ENCODE assay signal across 9 cellular contexts in genomic region chr15:101641894-101642293, GRCh38. TPM values are rescaled to one million over a fixed set of nuclear protein-coding genes. Genes with fewer than 3 reads are reported as not detected.
DNase-seq lines count a peak whose midpoint lies in the region; ATAC-seq, FAIRE-seq and TF ChIP-seq lines count a peak whose summit lies in the region.
"Had no signal": no experiment of that assay in that cellular context is flagged by ENCODE, and none has a peak within 500 bp of the region (broad histone marks: within the 10 kb centered on the region; RNA-seq: fewer than 3 reads in every experiment).

No MANE protein-coding gene starts in this region.

- H3K27ac ChIP-seq in SK-N-MC (peak overlapping the region; percentile 89), transverse colon (peak overlapping the region; percentile 31 to 76 (median 60))
- H3K27ac ChIP-seq: suprapubic skin had no signal

- H3K27me3 Mint-ChIP-seq in activated T-cell treated with anti-CD3 and anti-CD28 coated beads, Interleukin-2, amount 50 U/mL, for 24 hours: no peaks in the 10 kb centered on the region
- no peaks in the 10 kb centered on the region for H3K27me3 Mint-ChIP-seq in activated T-cell treated with anti-CD3 and anti-CD28 coated beads, Interleukin-2, amount 50 U/mL, for 4 hours (ENCODE audit: low read depth)

- DNase-seq in activated T-cell treated with anti-CD3 and anti-CD28 coated beads, Interleukin-2, amount 50 U/mL, for 24 hours: no peak
- no peak for DNase-seq in activated T-cell treated with anti-CD3 and anti-CD28 coated beads, Interleukin-2, amount 50 U/mL, for 4 hours
- DNase-seq in SK-N-MC (ENCODE audit: low read depth, low spot score) (peak; percentile 55), foreskin melanocyte (peak; percentile 75), transverse colon (no peak), mesenteric fat pad (ENCODE audit: low spot score) (no peak), GM19239 (ENCODE audit: insufficient read length, low spot score) (no peak)

- no peaks in the 10 kb centered on the region for H3K27me3 ChIP-seq in transverse colon
- H3K27me3 ChIP-seq: suprapubic skin had no signal

- no peak for TF ChIP-seq EP300 in transverse colon (IDR thresholded peaks at IDR 0.05; ENCODE audit: low read depth)

- TF ChIP-seq POLR2A in transverse colon (IDR thresholded peaks at IDR 0.05): no peak

- H3K9me3 Mint-ChIP-seq in activated T-cell treated with anti-CD3 and anti-CD28 coated beads, Interleukin-2, amount 50 U/mL, for 24 hours: no peaks in the 10 kb centered on the region
- H3K9me3 Mint-ChIP-seq in activated T-cell treated with anti-CD3 and anti-CD28 coated beads, Interleukin-2, amount 50 U/mL, for 4 hours: no peaks in the 10 kb centered on the region

- no peak for TF ChIP-seq CTCF in transverse colon (IDR thresholded peaks at IDR 0.05)

- peaks cover 94% of the 10 kb centered on the region for H3K36me3 Mint-ChIP-seq in activated T-cell treated with anti-CD3 and anti-CD28 coated beads, Interleukin-2, amount 50 U/mL, for 24 hours (ENCODE audit: low read depth)
- peaks cover 44% of the 10 kb centered on the region for H3K36me3 Mint-ChIP-seq in activated T-cell treated with anti-CD3 and anti-CD28 coated beads, Interleukin-2, amount 50 U/mL, for 4 hours (ENCODE audit: insufficient read depth)

- H3K9ac ChIP-seq in SK-N-MC (ENCODE audit: insufficient read length): peak overlapping the region; percentile 13

- ATAC-seq in activated T-cell treated with anti-CD3 and anti-CD28 coated beads, Interleukin-2, amount 50 U/mL, for 4 hours: no peak
- no peak for ATAC-seq in GM18909 (IDR thresholded peaks at IDR 0.05; ENCODE audit: poor library complexity, unreplicated experiment)

- H3K27ac Mint-ChIP-seq in activated T-cell treated with anti-CD3 and anti-CD28 coated beads, Interleukin-2, amount 50 U/mL, for 24 hours: peak overlapping the region; percentile 88

- H3K4me3 Mint-ChIP-seq in activated T-cell treated with anti-CD3 and anti-CD28 coated beads, Interleukin-2, amount 50 U/mL, for 24 hours: no peak overlapping the region
- no peak overlapping the region for H3K4me3 Mint-ChIP-seq in activated T-cell treated with anti-CD3 and anti-CD28 coated beads, Interleukin-2, amount 50 U/mL, for 4 hours

- H3K9me3 ChIP-seq in SK-N-MC (ENCODE audit: low read depth, low read length) (no peaks in the 10 kb centered on the region), transverse colon (no peaks in the 10 kb centered on the region)
- H3K9me3 ChIP-seq: suprapubic skin had no signal

- peaks cover 7 to 49% (median 15%) of the 10 kb centered on the region in 4 donors for H3K4me1 ChIP-seq in transverse colon

- WGBS in transverse colon (ENCODE audit: low coverage in 1 of 2), 2 donors: 26 to 45% methylated on average over 1 of the region's 1 CpG

- peaks cover 31% of the 10 kb centered on the region for H3K4me1 Mint-ChIP-seq in activated T-cell treated with anti-CD3 and anti-CD28 coated beads, Interleukin-2, amount 50 U/mL, for 24 hours (ENCODE audit: low read depth)
- H3K4me1 Mint-ChIP-seq in activated T-cell treated with anti-CD3 and anti-CD28 coated beads, Interleukin-2, amount 50 U/mL, for 4 hours (ENCODE audit: low read depth): peaks cover 30% of the 10 kb centered on the region

- peak overlapping the region; percentile 8; the same call in 1 of the 2 replicates for H3K4me3 ChIP-seq in SK-N-MC
- H3K4me3 ChIP-seq in transverse colon: no peak overlapping the region
- H3K4me3 ChIP-seq: suprapubic skin had no signal

- in situ Hi-C loops in transverse colon (cut with MboI; ENCODE audit: low pct_ligation_motif_present in 1 of 4, low pct_unique_long_range_greater_than_20kb in 1 of 4, low sequenced_read_pairs in 3 of 4): loop anchor here (5.0 to 10.0 kb wide), 3 partner anchors 345 to 350 kb away; partner anchors contain the start of gene SNRPA1 (in 3 of the 4)

- H3K36me3 ChIP-seq in SK-N-MC (ENCODE audit: insufficient read depth, low read length): peaks cover 59% of the 10 kb centered on the region
- H3K36me3 ChIP-seq in transverse colon: peaks cover 0 to 29% (median 11%) of the 10 kb centered on the region in 4 donors

- FAIRE-seq in GM19239 (lab: Jason Lieb, UNC): no peak

- intact Hi-C loops in transverse colon (cut with DNase I; ENCODE audit: low total_unique reads): loop anchor here (2.0 kb wide), 1 partner anchor 337 kb away; no protein-coding TSS in a partner anchor

RNA-seq across cellular contexts. Expression of gene TM2D3, which starts 10.3 kb away (rescaled TPM):
- total RNA-seq in activated T-cell treated with anti-CD3 and anti-CD28 coated beads, Interleukin-2, amount 50 U/mL, for 4 hours: 10 to 100 TPM; 75.5 to 89.8 (median 81.7) TPM
- 10 to 100 TPM; 13.8 to 46.4 (median 33.6) TPM for total RNA-seq in transverse colon
- total RNA-seq in mesenteric fat pad: 44.1 TPM

Comparison
In these comparisons a context has a peak if more than half of its experiments do, and no peak if none do; other contexts are left out.
1. DNase-seq: peak in SK-N-MC (single experiment) and foreskin melanocyte (single experiment); none in activated T-cell treated with anti-CD3 and anti-CD28 coated beads, Interleukin-2, amount 50 U/mL, for 24 hours (single experiment), activated T-cell treated with anti-CD3 and anti-CD28 coated beads, Interleukin-2, amount 50 U/mL, for 4 hours (single experiment), transverse colon (single experiment), mesenteric fat pad (single experiment) and GM19239 (single experiment).